Comparison of ENCODE assay signal across 28 cellular contexts in the genomic region with DNA sequence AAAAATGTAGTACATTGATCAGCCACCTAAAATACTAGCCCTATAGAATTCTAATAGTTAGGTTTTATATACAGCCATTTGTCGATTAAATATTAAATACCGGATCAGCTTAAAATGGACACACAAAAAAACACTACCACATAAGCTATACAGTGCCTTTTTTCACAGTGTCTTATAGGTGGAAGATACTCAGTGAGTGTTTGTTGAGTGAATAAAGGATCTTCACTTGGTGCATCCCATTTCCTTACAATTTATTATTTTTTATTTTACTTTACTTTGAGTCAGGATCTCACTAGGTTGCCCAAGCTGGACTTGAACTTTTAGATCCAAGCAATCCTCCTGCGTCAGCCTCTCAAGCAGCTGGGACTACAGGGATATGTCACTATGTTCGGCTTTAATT.
"Had no signal": no experiment of that assay in that cellular context is flagged by ENCODE, and none has a peak within 500 bp of the region (broad histone marks: within the 10 kb centered on the region; RNA-seq: fewer than 3 reads in every experiment).

No MANE protein-coding gene starts in this region.

- H3K4me3 Mint-ChIP-seq: dendritic cell treated with granulocyte-macrophage colony-stimulating factor and Interleukin-4, amounts not matched to agents 40 ng/mL and 50 ng/mL, for 4 days; effector memory CD8-positive, alpha-beta T cell; endodermal cell had no signal

- H3K4me1 ChIP-seq: colonic mucosa, gastrocnemius medialis, heart right ventricle had no signal

- DNase-seq: colonic mucosa; cortex of kidney; dermis blood vessel endothelial cell; dorsolateral prefrontal cortex; effector CD4-positive, alpha-beta T cell; effector CD8-positive, alpha-beta T cell; effector memory CD4-positive, alpha-beta T cell; effector memory CD8-positive, alpha-beta T cell; endodermal cell; erythroblast; esophagus squamous epithelium; foreskin fibroblast; foreskin keratinocyte; foreskin melanocyte; gastrocnemius medialis; head of caudate nucleus; heart left ventricle; heart right ventricle had no signal

- H3K9me3 Mint-ChIP-seq: effector memory CD8-positive, alpha-beta T cell; endodermal cell had no signal

- H3K27ac ChIP-seq: colonic mucosa, coronary artery, dorsolateral prefrontal cortex, epithelial cell of prostate, esophagus muscularis mucosa, esophagus squamous epithelium, foreskin keratinocyte, gastrocnemius medialis, gastroesophageal sphincter, heart left ventricle, heart right ventricle had no signal

- ATAC-seq: effector memory CD8-positive, alpha-beta T cell; esophagus mucosa; foreskin keratinocyte; gastrocnemius medialis; gastroesophageal sphincter; heart left ventricle; heart right ventricle had no signal

- H3K36me3 ChIP-seq: colonic mucosa, esophagus muscularis mucosa, gastrocnemius medialis, gastroesophageal sphincter, heart left ventricle, heart right ventricle had no signal

- H3K27ac Mint-ChIP-seq: dendritic cell treated with granulocyte-macrophage colony-stimulating factor and Interleukin-4, amounts not matched to agents 40 ng/mL and 50 ng/mL, for 4 days; effector memory CD8-positive, alpha-beta T cell; endodermal cell had no signal

- H3K4me1 Mint-ChIP-seq: endodermal cell had no signal

- H3K9me3 ChIP-seq: colonic mucosa, esophagus muscularis mucosa, esophagus squamous epithelium, gastrocnemius medialis, gastroesophageal sphincter, heart left ventricle, heart right ventricle had no signal

- H3K27me3 Mint-ChIP-seq: dendritic cell treated with granulocyte-macrophage colony-stimulating factor and Interleukin-4, amounts not matched to agents 40 ng/mL and 50 ng/mL, for 4 days; effector memory CD8-positive, alpha-beta T cell had no signal

- FAIRE-seq: colon, endometrium, endothelial cell of umbilical vein, frontal cortex had no signal

- H3K27me3 ChIP-seq: colonic mucosa, dorsolateral prefrontal cortex, esophagus muscularis mucosa, esophagus squamous epithelium, foreskin keratinocyte, gastrocnemius medialis, gastroesophageal sphincter, heart left ventricle, heart right ventricle had no signal

- H3K4me3 ChIP-seq: colonic mucosa, coronary artery, dorsolateral prefrontal cortex, esophagus muscularis mucosa, esophagus squamous epithelium, gastrocnemius medialis, gastroesophageal sphincter, heart right ventricle had no signal
